10 cellular contexts compared by ENCODE assay signal in the genomic region with DNA sequence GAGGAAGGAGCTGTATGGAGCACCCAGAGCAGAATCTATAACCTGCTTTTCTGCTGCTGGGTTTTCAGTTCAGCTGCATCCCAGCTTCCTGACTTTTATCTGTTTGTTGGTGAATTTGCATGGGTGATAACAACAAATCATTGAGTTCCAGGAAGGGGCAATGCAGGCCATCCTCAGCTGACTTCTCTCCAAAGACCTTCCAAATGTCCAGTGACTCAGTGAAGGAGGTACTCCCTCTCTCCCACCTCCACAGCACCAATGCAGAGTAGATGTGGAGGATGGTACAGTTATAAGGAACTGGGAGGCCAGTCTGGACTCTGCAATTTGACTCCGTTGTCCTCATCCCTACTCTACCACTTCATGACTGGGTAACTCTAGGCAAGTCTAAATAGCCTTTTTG. TPM values are rescaled to one million over a fixed set of nuclear protein-coding genes. Genes with fewer than 3 reads are reported as not detected.
A peak's percentile ranks its signal among the peaks of the same experiment; 100 is the strongest.
DNase-seq lines count a peak whose midpoint lies in the region; ATAC-seq and TF ChIP-seq lines count a peak whose summit lies in the region.
"Had no signal": no experiment of that assay in that cellular context is flagged by ENCODE, and none has a peak within 500 bp of the region (broad histone marks: within the 10 kb centered on the region; RNA-seq: fewer than 3 reads in every experiment).

No MANE protein-coding gene starts in this region.

- H3K79me1 ChIP-seq in mesendoderm (ENCODE audit: low read length), result no peaks in the 10 kb centered on the region

- H3K36me3 ChIP-seq in iPS-15b (ENCODE audit: control insufficient read depth, insufficient read depth, low read length) (no peaks in the 10 kb centered on the region), subcutaneous abdominal adipose tissue (ENCODE audit: control insufficient read depth in 5 of 5, insufficient read depth in 5 of 5, low read length in 5 of 5) (no peaks in the 10 kb centered on the region), mesendoderm (ENCODE audit: control insufficient read depth, insufficient read depth, low read length) (no peaks in the 10 kb centered on the region)

- H3K23ac ChIP-seq in mesendoderm (ENCODE audit: low read length), result no peak overlapping the region

- H3K4me2 ChIP-seq in mesendoderm (ENCODE audit: low read length), result no peak overlapping the region

- POLR2A ChIA-PET in activated CD4-positive, alpha-beta T cell treated with anti-CD3 and anti-CD28 coated beads for 36 hours (lab: Charles Lee), result interaction anchor here (0.6 to 1.5 kb wide), 4 partner anchors 15 to 368 kb away, joined by 3 to 6 read pairs (median 4); no protein-coding TSS in a partner anchor
- POLR2A ChIA-PET in activated B cell treated with CpG ODN at 0.5 μM for 24 hours (lab: Charles Lee), result no interaction called here
- POLR2A ChIA-PET in naive thymus-derived CD8-positive, alpha-beta T cell (lab: Charles Lee), result no interaction called here

- H3K9ac ChIP-seq in iPS-15b (ENCODE audit: low read depth, low read length) (no peak overlapping the region), subcutaneous abdominal adipose tissue (ENCODE audit: low read length in 5 of 5) (peak overlapping the region in 2 of 5 donors; percentile 72 to 92), mesendoderm (ENCODE audit: low read length) (no peak overlapping the region)

- TF ChIP-seq CTCF in activated B cell treated with CpG ODN at 0.5 μM for 24 hours (IDR thresholded peaks at IDR 0.05), result no peak

- H3K56ac ChIP-seq in mesendoderm (ENCODE audit: low read length), result no peak overlapping the region

- no peak overlapping the region for H2BK15ac ChIP-seq in mesendoderm (replicated peaks; ENCODE audit: low read depth)

- peaks cover 25% of the 10 kb centered on the region for H3K36me3 Mint-ChIP-seq in activated CD4-positive, alpha-beta T cell treated with anti-CD3 and anti-CD28 coated beads for 36 hours (ENCODE audit: low read depth)
- H3K36me3 Mint-ChIP-seq in activated B cell treated with CpG ODN at 0.5 μM for 24 hours (ENCODE audit: low read depth), result peaks cover 6% of the 10 kb centered on the region
- no peaks in the 10 kb centered on the region for H3K36me3 Mint-ChIP-seq in naive thymus-derived CD8-positive, alpha-beta T cell

- H3K79me2 ChIP-seq in mesendoderm (ENCODE audit: control insufficient read depth, insufficient read depth, low read length), result peaks cover 32% of the 10 kb centered on the region

- DNase-seq in activated CD4-positive, alpha-beta T cell treated with anti-CD3 and anti-CD28 coated beads for 36 hours, result no peak
- no peak for DNase-seq in activated CD4-positive, alpha-beta T cell treated with anti-CD3 and anti-CD28 coated beads for 48 hours
- DNase-seq in activated B cell treated with CpG ODN at 0.5 μM for 24 hours, result no peak
- no peak for DNase-seq in naive thymus-derived CD8-positive, alpha-beta T cell
- no peak for DNase-seq in mesendoderm
- DNase-seq: ACHN; stimulated activated CD4-positive, alpha-beta T cell treated with anti-CD3 and anti-CD28 coated beads, Interleukin-2, amount 100 ng/mL, for 48 hours had no signal

- H3K4me3 Mint-ChIP-seq in activated CD4-positive, alpha-beta T cell treated with anti-CD3 and anti-CD28 coated beads for 36 hours, result peak overlapping the region; percentile 95
- peak overlapping the region; percentile 92 for H3K4me3 Mint-ChIP-seq in activated B cell treated with CpG ODN at 0.5 μM for 24 hours
- peak overlapping the region in 3 of 10 donors; percentile 1 to 94 (median 93) for H3K4me3 Mint-ChIP-seq in naive thymus-derived CD8-positive, alpha-beta T cell

- H3K4me1 ChIP-seq in iPS-15b (ENCODE audit: control insufficient read depth, insufficient read depth, low read length), result peaks cover 10% of the 10 kb centered on the region
- H3K4me1 ChIP-seq in subcutaneous abdominal adipose tissue (ENCODE audit: control insufficient read depth in 5 of 5, insufficient read depth in 5 of 5, low read length in 5 of 5), result peaks cover 0 to 40% (median 31%) of the 10 kb centered on the region in 5 donors
- H3K4me1 ChIP-seq in mesendoderm (ENCODE audit: control insufficient read depth, low read depth, low read length), result peaks cover 4% of the 10 kb centered on the region

- H3K27ac Mint-ChIP-seq in activated CD4-positive, alpha-beta T cell treated with anti-CD3 and anti-CD28 coated beads for 36 hours, result peak overlapping the region; percentile 89
- H3K27ac Mint-ChIP-seq in activated B cell treated with CpG ODN at 0.5 μM for 24 hours, result peak overlapping the region; percentile 74
- peak overlapping the region in 2 of 10 donors; percentile 4 to 91 for H3K27ac Mint-ChIP-seq in naive thymus-derived CD8-positive, alpha-beta T cell

- H3K9me3 ChIP-seq in iPS-15b (ENCODE audit: control insufficient read depth, insufficient read depth, low read length) (no peaks in the 10 kb centered on the region), subcutaneous abdominal adipose tissue (ENCODE audit: control insufficient read depth in 5 of 5, low read length in 5 of 5) (no peaks in the 10 kb centered on the region)

- H3K18ac ChIP-seq in mesendoderm (ENCODE audit: low read length), result no peak overlapping the region

- no peak overlapping the region for H2BK120ac ChIP-seq in mesendoderm (ENCODE audit: low read depth, low read length)

- no peak for ATAC-seq in activated CD4-positive, alpha-beta T cell treated with anti-CD3 and anti-CD28 coated beads for 36 hours
- no peak for ATAC-seq in activated B cell treated with CpG ODN at 0.5 μM for 24 hours (ENCODE audit: low read depth)
- ATAC-seq in naive thymus-derived CD8-positive, alpha-beta T cell, result no peak
- no peak for ATAC-seq in GM21529 (IDR thresholded peaks at IDR 0.05; ENCODE audit: unreplicated experiment)

- H3K27me3 ChIP-seq in iPS-15b (ENCODE audit: control insufficient read depth, insufficient read depth, low read length), result no peaks in the 10 kb centered on the region
- no peaks in the 10 kb centered on the region for H3K27me3 ChIP-seq in subcutaneous abdominal adipose tissue (ENCODE audit: control insufficient read depth in 5 of 5, insufficient read depth in 4 of 5, low read length in 5 of 5)
- no peaks in the 10 kb centered on the region for H3K27me3 ChIP-seq in mesendoderm (ENCODE audit: insufficient read depth, low read length, poor library complexity)

- H3K27me3 Mint-ChIP-seq in activated CD4-positive, alpha-beta T cell treated with anti-CD3 and anti-CD28 coated beads for 36 hours, result no peaks in the 10 kb centered on the region
- H3K27me3 Mint-ChIP-seq in activated B cell treated with CpG ODN at 0.5 μM for 24 hours, result no peaks in the 10 kb centered on the region
- H3K27me3 Mint-ChIP-seq in naive thymus-derived CD8-positive, alpha-beta T cell, result peaks cover 0 to 3% (median 0%) of the 10 kb centered on the region in 5 donors

- intact Hi-C loops in activated CD4-positive, alpha-beta T cell treated with anti-CD3 and anti-CD28 coated beads for 36 hours (cut with DNase I, micrococcal nuclease), result loop anchor here (2.0 to 10.0 kb wide), 11 partner anchors 283 to 1667 kb away; a partner anchor contains a TSS
- intact Hi-C loops in activated B cell treated with CpG ODN at 0.5 μM for 24 hours (cut with micrococcal nuclease), result loop anchor here (1.0 to 10.0 kb wide), 8 partner anchors 59 to 1326 kb away; a partner anchor contains a TSS

- H4K8ac ChIP-seq in mesendoderm (ENCODE audit: low read depth, low read length), result no peak overlapping the region

- no peak overlapping the region for H3K4ac ChIP-seq in mesendoderm (ENCODE audit: low read depth, low read length)

- WGBS in mesendoderm (ENCODE audit: extremely low coverage, insufficient coverage, low lambda C conversion rate), result no CpG with 5 or more reads among the region's 1 CpG

- H2AK5ac ChIP-seq in mesendoderm (ENCODE audit: low read length), result no peak overlapping the region

- CTCF ChIA-PET in activated CD4-positive, alpha-beta T cell treated with anti-CD3 and anti-CD28 coated beads for 36 hours (lab: Charles Lee), result interaction anchor here (0.6 to 1.8 kb wide), 6 partner anchors 11 to 338 kb away, joined by 3 to 7 read pairs (median 4); no protein-coding TSS in a partner anchor
- CTCF ChIA-PET in activated B cell treated with CpG ODN at 0.5 μM for 24 hours (lab: Charles Lee), result interaction anchor here (1.1 kb wide), 1 partner anchor 40 kb away, joined by 3 read pairs; no protein-coding TSS in a partner anchor

- no peak overlapping the region for H2BK5ac ChIP-seq in mesendoderm (ENCODE audit: low read length)

- no peaks in the 10 kb centered on the region for H3K9me3 Mint-ChIP-seq in activated CD4-positive, alpha-beta T cell treated with anti-CD3 and anti-CD28 coated beads for 36 hours (ENCODE audit: low read depth)
- no peaks in the 10 kb centered on the region for H3K9me3 Mint-ChIP-seq in activated B cell treated with CpG ODN at 0.5 μM for 24 hours
- no peaks in the 10 kb centered on the region for H3K9me3 Mint-ChIP-seq in naive thymus-derived CD8-positive, alpha-beta T cell

- H3K4me1 Mint-ChIP-seq in activated CD4-positive, alpha-beta T cell treated with anti-CD3 and anti-CD28 coated beads for 36 hours, result peaks cover 50% of the 10 kb centered on the region
- peaks cover 56% of the 10 kb centered on the region for H3K4me1 Mint-ChIP-seq in activated B cell treated with CpG ODN at 0.5 μM for 24 hours
- H3K4me1 Mint-ChIP-seq in naive thymus-derived CD8-positive, alpha-beta T cell, result peaks cover 18 to 35% (median 28%) of the 10 kb centered on the region in 4 donors

- no peak overlapping the region for H4K5ac ChIP-seq in mesendoderm (ENCODE audit: low read length)

- H3K4me3 ChIP-seq in iPS-15b (ENCODE audit: low read depth, low read length) (peak overlapping the region; percentile 89), subcutaneous abdominal adipose tissue (ENCODE audit: low read depth in 1 of 5, low read length in 5 of 5) (peak overlapping the region in 2 of 5 donors; percentile 97 to 98), mesendoderm (ENCODE audit: low read length) (no peak overlapping the region)

- peak overlapping the region; percentile 68 for H3K27ac ChIP-seq in subcutaneous abdominal adipose tissue (ENCODE audit: low read depth, low read length)
- no peak overlapping the region for H3K27ac ChIP-seq in mesendoderm (ENCODE audit: low read depth, low read length)

RNA-seq across cellular contexts. Expression of a gene that starts 1.7 kb away (rescaled TPM):
- total RNA-seq in activated CD4-positive, alpha-beta T cell treated with anti-CD3 and anti-CD28 coated beads for 36 hours, result 100 to 1,000 TPM; 449 to 553 TPM
- 205 and 237 TPM in 2 replicates for total RNA-seq in activated B cell treated with CpG ODN at 0.5 μM for 24 hours
- total RNA-seq in naive thymus-derived CD8-positive, alpha-beta T cell, result 10 to 100 TPM; 28.7 to 29.8 TPM
- polyA plus RNA-seq in naive thymus-derived CD8-positive, alpha-beta T cell, result 100 to 1,000 TPM in 1 of 3 donors, 10 to 100 TPM in 2; 46.2 to 104 (median 72.1) TPM
- 709 TPM for polyA plus RNA-seq in mesendoderm (2013, experiment 1 of 2)
- 717 TPM for polyA plus RNA-seq in mesendoderm (2013, experiment 2 of 2)

RNA-seq across cellular contexts. Expression of a gene that starts 50.0 kb away (rescaled TPM):
- not detected for total RNA-seq in activated CD4-positive, alpha-beta T cell treated with anti-CD3 and anti-CD28 coated beads for 36 hours
- not detected in 2 replicates for total RNA-seq in activated B cell treated with CpG ODN at 0.5 μM for 24 hours
- total RNA-seq in naive thymus-derived CD8-positive, alpha-beta T cell, result not detected
- polyA plus RNA-seq in naive thymus-derived CD8-positive, alpha-beta T cell, result not detected
- polyA plus RNA-seq in mesendoderm (2013, experiment 1 of 2), result 0.01 TPM
- not detected for polyA plus RNA-seq in mesendoderm (2013, experiment 2 of 2)
